ENCODE assay signal across 25 cellular contexts in genomic region chrX:41499984-41500383, GRCh38. TPM values are rescaled to one million over a fixed set of nuclear protein-coding genes. Genes with fewer than 3 reads are reported as not detected.
DNase-seq lines count a peak whose midpoint lies in the region.
"Had no signal": no experiment of that assay in that cellular context is flagged by ENCODE, and none has a peak within 500 bp of the region (broad histone marks: within the 10 kb centered on the region; RNA-seq: fewer than 3 reads in every experiment).

No MANE protein-coding gene starts in this region.

- H3K36me3 Mint-ChIP-seq in activated CD4-positive, alpha-beta T cell treated with anti-CD3 and anti-CD28 coated beads, Interleukin-2, amount 10 ng/mL, durations not matched to agents 7 days and 5 days (ENCODE audit: low read depth), result peaks cover 3% of the 10 kb centered on the region
- H3K36me3 Mint-ChIP-seq: CD14-positive monocyte; CD4-positive, alpha-beta memory T cell; CD4-positive, CD25-positive, alpha-beta regulatory T cell had no signal

- no peaks in the 10 kb centered on the region for H3K27me3 Mint-ChIP-seq in activated CD4-positive, alpha-beta T cell treated with anti-CD3 and anti-CD28 coated beads, Interleukin-2, amount 10 ng/mL, durations not matched to agents 7 days and 5 days
- H3K27me3 Mint-ChIP-seq: CD4-positive, alpha-beta memory T cell; CD4-positive, CD25-positive, alpha-beta regulatory T cell had no signal

- H3K4me1 Mint-ChIP-seq in activated CD4-positive, alpha-beta T cell treated with anti-CD3 and anti-CD28 coated beads, Interleukin-2, amount 10 ng/mL, durations not matched to agents 7 days and 5 days, result peaks cover 8% of the 10 kb centered on the region
- H3K4me1 Mint-ChIP-seq: CD14-positive monocyte; CD4-positive, alpha-beta memory T cell; CD4-positive, CD25-positive, alpha-beta regulatory T cell; CD8-positive, alpha-beta memory T cell had no signal

- POLR2A ChIA-PET in activated CD4-positive, alpha-beta T cell treated with anti-CD3 and anti-CD28 coated beads, Interleukin-2, amount 10 ng/mL, durations not matched to agents 7 days and 5 days (lab: Charles Lee), result no interaction called here

- intact Hi-C loops in posterior vena cava (cut with DNase I), result loop anchor here in 1 of 2 donors (5.0 kb wide), 1 partner anchor 998 kb away; no protein-coding TSS in a partner anchor

- peak overlapping the region; percentile 41 for H3K27ac Mint-ChIP-seq in activated CD4-positive, alpha-beta T cell treated with anti-CD3 and anti-CD28 coated beads, Interleukin-2, amount 10 ng/mL, durations not matched to agents 7 days and 5 days
- H3K27ac Mint-ChIP-seq: CD4-positive, alpha-beta memory T cell; CD4-positive, CD25-positive, alpha-beta regulatory T cell; CD8-positive, alpha-beta memory T cell had no signal

- no peak for DNase-seq in activated CD4-positive, alpha-beta T cell treated with anti-CD3 and anti-CD28 coated beads, Interleukin-2, amount 10 ng/mL, durations not matched to agents 7 days and 5 days
- DNase-seq in activated CD4-positive, alpha-beta T cell treated with anti-CD3 and anti-CD28 coated beads, Interleukin-2, amount 50 U/mL, for 1 hour, result no peak
- DNase-seq in myocyte (ENCODE audit: low read depth) (peak; percentile 38), posterior vena cava (ENCODE audit: low spot score) (peak; percentile 20), AML-193 (lab: John Stamatoyannopoulos, UW) (no peak), NCI-H2029 treated with DMSO at 0.1 percent for 48 hours (lab: John Stamatoyannopoulos, UW) (no peak), foreskin melanocyte (no peak)
- DNase-seq: BE2C; C1 segment of cervical spinal cord; CD4-positive, alpha-beta memory T cell; CD4-positive, CD25-positive, alpha-beta regulatory T cell; CD8-positive, alpha-beta memory T cell; COR-L47; DMS 273 treated with DMSO at 0.1 percent for 48 hours; DMS153; DMS53; DMS79; DND-41; EL; GDM1 had no signal

- CTCF ChIA-PET in activated CD4-positive, alpha-beta T cell treated with anti-CD3 and anti-CD28 coated beads, Interleukin-2, amount 10 ng/mL, durations not matched to agents 7 days and 5 days (lab: Charles Lee), result no interaction called here

- H3K4me3 Mint-ChIP-seq in activated CD4-positive, alpha-beta T cell treated with anti-CD3 and anti-CD28 coated beads, Interleukin-2, amount 10 ng/mL, durations not matched to agents 7 days and 5 days, result no peak overlapping the region
- H3K4me3 Mint-ChIP-seq: CD14-positive monocyte; CD4-positive, alpha-beta memory T cell; CD4-positive, CD25-positive, alpha-beta regulatory T cell; CD8-positive, alpha-beta memory T cell had no signal

- no peaks in the 10 kb centered on the region for H3K9me3 Mint-ChIP-seq in activated CD4-positive, alpha-beta T cell treated with anti-CD3 and anti-CD28 coated beads, Interleukin-2, amount 10 ng/mL, durations not matched to agents 7 days and 5 days

RNA-seq across cellular contexts. Expression of gene NYX, which starts 52.8 kb away (rescaled TPM):
- not detected for total RNA-seq in activated CD4-positive, alpha-beta T cell treated with anti-CD3 and anti-CD28 coated beads, Interleukin-2, amount 10 ng/mL, durations not matched to agents 7 days and 5 days
- total RNA-seq in myocyte (not detected in 2 replicates), posterior vena cava (not detected)
- not detected for polyA plus RNA-seq in myocyte (2012)
- total RNA-seq: CD4-positive, alpha-beta memory T cell; CD8-positive, alpha-beta memory T cell; Daoy; G401; GM12878 had no signal
- polyA plus RNA-seq: A549; CD14-positive monocyte; CD4-positive, alpha-beta memory T cell; CD4-positive, CD25-positive, alpha-beta regulatory T cell; CD8-positive, alpha-beta memory T cell had no signal

Comparison
In these comparisons a context has a peak if more than half of its experiments do, and no peak if none do; other contexts are left out.
1. DNase-seq: peak in myocyte (single experiment) and posterior vena cava (single experiment); none in activated CD4-positive, alpha-beta T cell treated with anti-CD3 and anti-CD28 coated beads, Interleukin-2, amount 10 ng/mL, durations not matched to agents 7 days and 5 days (single experiment), activated CD4-positive, alpha-beta T cell treated with anti-CD3 and anti-CD28 coated beads, Interleukin-2, amount 50 U/mL, for 1 hour (single experiment), AML-193 (0 of 2), NCI-H2029 treated with DMSO at 0.1 percent for 48 hours (single experiment) and foreskin melanocyte (single experiment).